In the genomic region with DNA sequence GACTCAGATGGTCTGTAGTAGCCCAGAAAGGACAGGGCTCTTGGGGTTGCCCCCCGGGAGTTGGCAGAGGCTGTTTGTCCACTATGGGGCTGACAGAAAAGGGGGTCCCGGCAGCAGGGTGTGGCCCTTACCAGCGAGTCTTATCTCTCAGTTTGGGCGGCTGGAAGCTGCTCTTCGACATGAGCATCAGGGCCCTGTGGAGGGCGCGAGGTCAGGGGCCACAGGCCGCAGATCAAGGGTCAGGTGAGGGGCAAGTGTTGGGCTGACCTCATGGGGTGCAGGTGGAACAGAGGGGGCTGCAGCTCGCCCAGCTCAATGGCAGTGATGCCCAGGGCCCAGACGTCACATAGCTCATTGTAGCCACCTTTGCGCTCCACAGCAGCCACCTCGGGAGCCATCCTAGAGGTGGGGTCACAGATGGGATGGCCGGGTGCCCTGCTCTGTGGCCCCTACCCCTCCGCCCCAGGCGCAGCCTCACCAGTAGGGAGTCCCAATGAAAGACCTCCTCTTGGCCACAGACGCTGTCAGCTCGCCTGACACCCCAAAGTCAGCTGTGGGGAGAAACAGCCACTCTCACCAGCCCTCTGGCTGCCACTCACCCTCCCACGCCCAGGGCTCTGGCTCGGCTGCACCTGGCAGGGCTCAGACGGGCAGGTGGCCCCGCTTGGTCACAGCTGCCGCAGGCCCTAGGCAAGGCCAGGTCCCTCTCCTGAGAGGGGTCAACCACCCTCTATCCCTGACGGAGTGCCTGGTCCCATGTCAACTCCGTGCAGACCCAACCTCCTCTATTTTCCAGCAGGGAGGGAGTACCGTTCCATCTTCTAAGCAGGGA, we compare ENCODE assay signal across 11 cellular contexts. TPM values are rescaled to one million over a fixed set of nuclear protein-coding genes. Genes with fewer than 3 reads are reported as not detected.
DNase-seq lines count a peak whose midpoint lies in the region; ATAC-seq and TF ChIP-seq lines count a peak whose summit lies in the region.
"Had no signal": no experiment of that assay in that cellular context is flagged by ENCODE, and none has a peak within 500 bp of the region (broad histone marks: within the 10 kb centered on the region; RNA-seq: fewer than 3 reads in every experiment).

No MANE protein-coding gene starts in this region.

- H3K27me3 ChIP-seq in breast epithelium: no peaks in the 10 kb centered on the region
- H3K27me3 ChIP-seq in mammary epithelial cell (ENCODE audit: insufficient read depth, low read length): no peaks in the 10 kb centered on the region
- no peaks in the 10 kb centered on the region for H3K27me3 ChIP-seq in lung (ENCODE audit: control insufficient read depth, insufficient read depth)
- H3K27me3 ChIP-seq in tibial nerve: no peaks in the 10 kb centered on the region
- no peaks in the 10 kb centered on the region for H3K27me3 ChIP-seq in PC-3 (ENCODE audit: low read length)
- H3K27me3 ChIP-seq: foreskin keratinocyte, SJCRH30 had no signal

- DNase-seq in breast epithelium (ENCODE audit: low spot score in 2 of 2) (no peak), mammary epithelial cell (no peak), T-helper 17 cell (no peak), lung (ENCODE audit: low spot score) (no peak), tibial nerve (ENCODE audit: low spot score in 2 of 2) (no peak), PC-3 (no peak), DMS53 treated with DMSO at 0.1 percent for 48 hours (lab: John Stamatoyannopoulos, UW; ENCODE audit: unreplicated experiment) (no peak)
- DNase-seq: foreskin keratinocyte, NCI-H2171, SJCRH30 had no signal

- peak overlapping the region; percentile 69 for H3K4me3 Mint-ChIP-seq in T-helper 17 cell

- peaks cover 20% of the 10 kb centered on the region for H3K4me1 Mint-ChIP-seq in T-helper 17 cell

- peak overlapping the region; percentile 75 to 85 for H3K27ac ChIP-seq in breast epithelium
- no peak overlapping the region for H3K27ac ChIP-seq in mammary epithelial cell (ENCODE audit: insufficient read depth, low read depth, low read length)
- peak overlapping the region in 1 of 2 donors; percentile 57 for H3K27ac ChIP-seq in lung (ENCODE audit: low read depth in 1 of 2, low read length in 1 of 2)
- peak overlapping the region in 3 of 4 donors; percentile 83 to 94 (median 93) for H3K27ac ChIP-seq in tibial nerve
- H3K27ac ChIP-seq in PC-3 (ENCODE audit: low read length): no peak overlapping the region
- H3K27ac ChIP-seq: foreskin keratinocyte, SJCRH30 had no signal

- H3K4me3 ChIP-seq in breast epithelium (peak overlapping the region in 1 of 3 donors; percentile 77), mammary epithelial cell (replicated peaks in 1 of 3; ENCODE audit: insufficient read depth in 1 of 3, low read depth in 2 of 3, low read length in 3 of 3) (no peak overlapping the region), lung (peak overlapping the region; percentile 0), tibial nerve (no peak overlapping the region), PC-3 (ENCODE audit: low read length) (no peak overlapping the region)
- H3K4me3 ChIP-seq: SJCRH30 had no signal

- peak overlapping the region; percentile 80 for H3K27ac Mint-ChIP-seq in T-helper 17 cell

- CTCF ChIA-PET in mammary epithelial cell (lab: Charles Lee; ENCODE audit: low non-redundant PET): no interaction called here
- CTCF ChIA-PET in PC-3 (lab: Charles Lee): no interaction called here

- H2AFZ ChIP-seq in mammary epithelial cell (ENCODE audit: low read depth, low read length) (no peak overlapping the region), PC-3 (ENCODE audit: low read length) (no peak overlapping the region)

- ATAC-seq in T-helper 17 cell (no peak), lung (ENCODE audit: insufficient read depth, low FRiP score) (no peak), GM19467 (IDR thresholded peaks at IDR 0.05; ENCODE audit: unreplicated experiment) (no peak), PC-3 (no peak)
- ATAC-seq: foreskin keratinocyte had no signal

- WGBS in mammary epithelial cell (ENCODE audit: low coverage, missing lambda C conversion rate): 89% methylated on average over 16 of the region's 25 CpGs
- 67 to 73% methylated on average over 25 of the region's 25 CpGs for whole genome bisulfite sequencing in lung, 2 donors
- 74 to 76% methylated on average over 21 to 24 of the region's 25 CpGs for WGBS in tibial nerve, 2 donors

- H3K9me3 ChIP-seq in breast epithelium (no peaks in the 10 kb centered on the region), mammary epithelial cell (replicated peaks; ENCODE audit: insufficient read depth, low read length) (no peaks in the 10 kb centered on the region), T-helper 17 cell (ENCODE audit: control insufficient read depth, low read length, poor library complexity, severe bottlenecking) (no peaks in the 10 kb centered on the region), lung (ENCODE audit: control insufficient read depth in 2 of 2, insufficient read depth in 1 of 2, low read length in 1 of 2) (no peaks in the 10 kb centered on the region), tibial nerve (no peaks in the 10 kb centered on the region), PC-3 (ENCODE audit: low read length) (no peaks in the 10 kb centered on the region)
- H3K9me3 ChIP-seq: SJCRH30 had no signal

- peaks cover 0 to 5% of the 10 kb centered on the region in 2 donors for H3K4me1 ChIP-seq in breast epithelium
- peaks cover 14% of the 10 kb centered on the region for H3K4me1 ChIP-seq in mammary epithelial cell (ENCODE audit: insufficient read depth, low read length)
- H3K4me1 ChIP-seq in lung (ENCODE audit: control insufficient read depth in 2 of 2, insufficient read depth in 2 of 2, low read length in 2 of 2): peaks cover 0 to 15% of the 10 kb centered on the region in 2 donors
- H3K4me1 ChIP-seq in tibial nerve: peaks cover 0 to 30% (median 13%) of the 10 kb centered on the region in 4 donors
- H3K4me1 ChIP-seq in PC-3 (ENCODE audit: insufficient read depth, low read length): peaks cover 19% of the 10 kb centered on the region

- TF ChIP-seq POLR2A in breast epithelium (IDR thresholded peaks at IDR 0.05) (no peak), tibial nerve (IDR thresholded peaks at IDR 0.05) (no peak)

- peaks cover 4% of the 10 kb centered on the region for H3K36me3 Mint-ChIP-seq in T-helper 17 cell (ENCODE audit: low read depth)

- H3K79me2 ChIP-seq in mammary epithelial cell (ENCODE audit: insufficient read depth, low read length) (no peaks in the 10 kb centered on the region), PC-3 (ENCODE audit: low read length) (peaks cover 10% of the 10 kb centered on the region; the same call in 1 of the 2 replicates)

- H3F3A ChIP-seq in PC-3 (ENCODE audit: low read length, unreplicated experiment): peaks cover 10% of the 10 kb centered on the region

- no peaks in the 10 kb centered on the region for H3K9me2 ChIP-seq in PC-3 (replicated peaks; ENCODE audit: low read length)

- POLR2A ChIA-PET in PC-3 (lab: Charles Lee; ENCODE audit: unreplicated experiment): no interaction called here

- no peaks in the 10 kb centered on the region for H3K27me3 Mint-ChIP-seq in T-helper 17 cell

- H3K9ac ChIP-seq in mammary epithelial cell (ENCODE audit: insufficient read depth, low read length): no peak overlapping the region
- no peak overlapping the region for H3K9ac ChIP-seq in PC-3 (ENCODE audit: low read length)

- dilution Hi-C loops in mammary epithelial cell (cut with HindIII; ENCODE audit: low sequenced_read_pairs): no loop called here

- BruUV-seq in mammary epithelial cell (replicated peaks; lab: Mats Ljungman, UMichigan) (no TSS peak), PC-3 (replicated peaks; lab: Mats Ljungman, UMichigan) (no TSS peak)

- H3K36me3 ChIP-seq in breast epithelium: no peaks in the 10 kb centered on the region
- no peaks in the 10 kb centered on the region for H3K36me3 ChIP-seq in mammary epithelial cell (ENCODE audit: insufficient read depth, low read length)
- peaks cover 0 to 31% of the 10 kb centered on the region in 2 donors for H3K36me3 ChIP-seq in lung (ENCODE audit: control insufficient read depth in 2 of 2, insufficient read depth in 2 of 2, low read length in 2 of 2)
- peaks cover 0 to 58% (median 9%) of the 10 kb centered on the region in 3 donors for H3K36me3 ChIP-seq in tibial nerve
- peaks cover 8% of the 10 kb centered on the region; the same call in 1 of the 2 replicates for H3K36me3 ChIP-seq in PC-3 (ENCODE audit: low read depth, low read length)

- intact Hi-C loops in breast epithelium (cut with DNase I; ENCODE audit: low total_unique reads): no loop called here
- intact Hi-C loops in mammary epithelial cell (cut with micrococcal nuclease): no loop called here
- intact Hi-C loops in PC-3 (cut with micrococcal nuclease): no loop called here

- TF ChIP-seq CTCF in breast epithelium (IDR thresholded peaks at IDR 0.05): no peak
- TF ChIP-seq CTCF in mammary epithelial cell (conservative IDR thresholded peaks at IDR 0.05 in 1 of 2, IDR thresholded peaks at IDR 0.05 in 1 of 2; ENCODE audit: extremely low read depth in 1 of 2, insufficient read depth in 1 of 2, low read depth in 1 of 2, low read length in 2 of 2): no peak
- no peak for TF ChIP-seq CTCF in lung (IDR thresholded peaks at IDR 0.05; ENCODE audit: control extremely low read depth, extremely low read depth)
- no peak for TF ChIP-seq CTCF in tibial nerve (IDR thresholded peaks at IDR 0.05)
- no peak for TF ChIP-seq CTCF in PC-3 (conservative IDR thresholded peaks at IDR 0.05; ENCODE audit: low read depth, low read length)

- in situ Hi-C loops in mammary epithelial cell (cut with MboI; ENCODE audit: low sequenced_read_pairs in 2 of 2): no loop called here

- no peak for TF ChIP-seq EP300 in tibial nerve (IDR thresholded peaks at IDR 0.05)

- H3K4me2 ChIP-seq in mammary epithelial cell (ENCODE audit: insufficient read depth, low read depth, low read length) (no peak overlapping the region), PC-3 (ENCODE audit: low read length) (no peak overlapping the region)

- H4K20me1 ChIP-seq in mammary epithelial cell (ENCODE audit: insufficient read depth, low read length): no peaks in the 10 kb centered on the region
- no peaks in the 10 kb centered on the region for H4K20me1 ChIP-seq in PC-3 (ENCODE audit: low read length)

RNA-seq across cellular contexts. Expression of a gene that starts 2.2 kb away (rescaled TPM):
- 10 to 100 TPM in 2 of 3 donors, 1 to 10 TPM in 1; 7.7 to 16.1 (median 14.0) TPM for total RNA-seq in breast epithelium
- 10 to 100 TPM; 15.4 to 15.5 TPM for total RNA-seq in mammary epithelial cell
- polyA plus RNA-seq in mammary epithelial cell: 7.9 TPM
- polyA minus RNA-seq in mammary epithelial cell: 41.4 TPM
- total RNA-seq in T-helper 17 cell: 10 to 100 TPM; 97.8 to 99.2 TPM
- total RNA-seq in lung: 10 to 100 TPM; 23.3 to 41.8 TPM
- polyA plus RNA-seq in lung: 10 to 100 TPM; 15.0 to 24.3 TPM
- total RNA-seq in tibial nerve: 10 to 100 TPM; 10.6 to 22.2 (median 13.5) TPM
- 55.6 and 57.0 TPM in 2 replicates for total RNA-seq in PC-3 (2014; rRNA removed)

RNA-seq across cellular contexts. Expression of a gene that starts 9.5 kb away (rescaled TPM):
- 10 to 100 TPM; 11.4 to 19.0 (median 14.8) TPM for total RNA-seq in breast epithelium
- total RNA-seq in mammary epithelial cell: 10 to 100 TPM; 20.7 to 35.7 TPM
- polyA plus RNA-seq in mammary epithelial cell: 24.7 TPM
- polyA minus RNA-seq in mammary epithelial cell: 23.4 TPM
- total RNA-seq in T-helper 17 cell: 10 to 100 TPM; 25.8 to 27.0 TPM
- total RNA-seq in lung: 10 to 100 TPM; 18.8 to 24.9 TPM
- polyA plus RNA-seq in lung: 10 to 100 TPM; 15.0 to 18.5 TPM
- 10 to 100 TPM; 15.3 to 30.9 (median 19.7) TPM for total RNA-seq in tibial nerve
- 46.1 and 54.1 TPM in 2 replicates for total RNA-seq in PC-3 (2014; rRNA removed)

RNA-seq across cellular contexts. Expression of a gene that starts 22.5 kb away (rescaled TPM):
- total RNA-seq in breast epithelium: 100 to 1,000 TPM; 264 to 293 (median 277) TPM
- total RNA-seq in mammary epithelial cell: 100 to 1,000 TPM; 115 to 294 TPM
- polyA plus RNA-seq in mammary epithelial cell: 79.4 TPM
- polyA minus RNA-seq in mammary epithelial cell: 212 TPM
- total RNA-seq in T-helper 17 cell: 1,000 to 10,000 TPM; 1,476 to 1,622 TPM
- total RNA-seq in lung: 100 to 1,000 TPM; 196 to 213 TPM
- polyA plus RNA-seq in lung: 10 to 100 TPM; 76.2 to 97.8 TPM
- total RNA-seq in tibial nerve: 100 to 1,000 TPM; 368 to 416 (median 372) TPM
- 209 and 217 TPM in 2 replicates for total RNA-seq in PC-3 (2014; rRNA removed)

RNA-seq across cellular contexts. Expression of a gene that starts 41.1 kb away (rescaled TPM):
- total RNA-seq in breast epithelium: 1 to 10 TPM; 1.3 to 4.5 (median 3.4) TPM
- 1 to 10 TPM in 1 of 2 donors, under 1 TPM in 1; 0.50 to 1.1 TPM for total RNA-seq in mammary epithelial cell
- 0.06 TPM for polyA plus RNA-seq in mammary epithelial cell
- not detected for polyA minus RNA-seq in mammary epithelial cell
- total RNA-seq in T-helper 17 cell: 10 to 100 TPM; 11.8 to 27.1 TPM
- 1 to 10 TPM; 3.7 to 3.8 TPM for total RNA-seq in lung
- 1 to 10 TPM; 1.2 TPM for polyA plus RNA-seq in lung
- 10 to 100 TPM in 2 of 4 donors, 1 to 10 TPM in 2; 2.1 to 18.6 (median 9.9) TPM for total RNA-seq in tibial nerve
- 0.95 and 1.3 TPM in 2 replicates for total RNA-seq in PC-3 (2014; rRNA removed)

RNA-seq across cellular contexts. Expression of a gene that starts 43.6 kb away (rescaled TPM):
- total RNA-seq in breast epithelium: 10 to 100 TPM in 1 of 3 donors, 1 to 10 TPM in 1, not detected in 1; 5.9 to 14.9 TPM
- 10 to 100 TPM; 10.5 to 18.7 TPM for total RNA-seq in mammary epithelial cell
- 3.7 TPM for polyA plus RNA-seq in mammary epithelial cell
- polyA minus RNA-seq in mammary epithelial cell: 8.1 TPM
- 1 to 10 TPM; 4.0 to 7.7 TPM for total RNA-seq in T-helper 17 cell
- total RNA-seq in lung: 10 to 100 TPM; 11.2 to 23.5 TPM
- polyA plus RNA-seq in lung: 1 to 10 TPM; 7.1 to 10.0 TPM
- under 1 TPM in 3 of 4 donors, not detected in 1; under 0.01 to 0.30 (median 0.21) TPM for total RNA-seq in tibial nerve
- total RNA-seq in PC-3 (2014; rRNA removed): 14.5 and 30.5 TPM in 2 replicates

Comparison
In these comparisons a context has a peak if more than half of its experiments do, and no peak if none do; other contexts are left out.
1. H3K27ac ChIP-seq: peak in breast epithelium (2 of 2) and tibial nerve (3 of 4); none in mammary epithelial cell (single experiment) and PC-3 (single experiment).